Comparison of ENCODE assay signal across 11 cellular contexts in the genomic region with DNA sequence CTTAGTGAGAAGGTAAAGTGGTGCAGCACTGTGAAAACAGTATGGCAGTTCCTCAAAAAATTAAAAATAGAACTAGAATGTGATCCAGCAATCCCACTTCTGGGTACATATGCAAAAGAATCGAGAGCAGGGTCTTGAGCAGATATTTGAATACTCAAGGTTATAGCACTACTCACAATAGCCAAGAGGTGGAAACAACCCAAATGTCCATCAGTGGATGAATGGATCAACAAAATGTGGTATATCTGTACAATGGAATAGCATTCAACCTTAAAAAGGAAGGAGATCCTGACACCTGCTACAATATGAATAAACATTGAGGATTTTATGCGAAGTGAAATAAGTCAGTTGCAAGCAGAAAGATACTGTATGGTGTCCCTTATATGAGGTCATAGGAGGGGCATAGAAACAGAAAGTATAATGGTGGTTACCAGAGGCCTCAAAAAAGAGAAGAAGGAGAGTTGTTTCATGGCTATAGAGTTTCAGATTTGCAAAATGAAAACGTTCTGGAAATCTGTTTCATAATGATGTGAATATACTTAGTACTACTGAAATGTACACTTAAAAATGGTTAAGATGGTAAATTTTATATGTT.
DNase-seq lines count a peak whose midpoint lies in the region; ATAC-seq, FAIRE-seq and TF ChIP-seq lines count a peak whose summit lies in the region.
"Had no signal": no experiment of that assay in that cellular context is flagged by ENCODE, and none has a peak within 500 bp of the region (broad histone marks: within the 10 kb centered on the region; RNA-seq: fewer than 3 reads in every experiment).

No MANE protein-coding gene starts in this region.

- ATAC-seq in GM19455 (IDR thresholded peaks at IDR 0.05; ENCODE audit: unreplicated experiment): peak; percentile 99
- ATAC-seq in HG03097 (IDR thresholded peaks at IDR 0.05; ENCODE audit: low FRiP score, unreplicated experiment): peak; percentile 98
- peak; percentile 72 for ATAC-seq in activated CD8-positive, alpha-beta T cell treated with anti-CD3 and anti-CD28 coated beads, Interleukin-2, amount 10 ng/mL, durations not matched to agents 7 days and 5 days

- H3K4me1 Mint-ChIP-seq in activated CD8-positive, alpha-beta T cell treated with anti-CD3 and anti-CD28 coated beads, Interleukin-2, amount 10 ng/mL, durations not matched to agents 7 days and 5 days (ENCODE audit: low read depth): peaks cover 14% of the 10 kb centered on the region
- H3K4me1 Mint-ChIP-seq in CD4-positive, alpha-beta memory T cell: peaks cover 0 to 1% (median 0%) of the 10 kb centered on the region in 4 donors

- no peaks in the 10 kb centered on the region for H3K4me1 ChIP-seq in CD4-positive, alpha-beta memory T cell (ENCODE audit: insufficient read depth, low read length)

- TF ChIP-seq POLR2A in GM12892 (IDR thresholded peaks at IDR 0.05; ENCODE audit: low read depth, low read length): no peak

- intact Hi-C loops in CD4-positive, alpha-beta memory T cell (cut with micrococcal nuclease): no loop called here

- no peak overlapping the region for H3K27ac ChIP-seq in CD4-positive, alpha-beta memory T cell (ENCODE audit: low read depth, low read length)

- H3K36me3 Mint-ChIP-seq in activated CD8-positive, alpha-beta T cell treated with anti-CD3 and anti-CD28 coated beads, Interleukin-2, amount 10 ng/mL, durations not matched to agents 7 days and 5 days (ENCODE audit: low read depth): no peaks in the 10 kb centered on the region
- H3K36me3 Mint-ChIP-seq in CD4-positive, alpha-beta memory T cell: no peaks in the 10 kb centered on the region
- H3K36me3 Mint-ChIP-seq: activated naive CD4-positive, alpha-beta T cell treated with anti-CD3 and anti-CD28 coated beads, Interleukin-2, amount 50 U/mL, for 72 hours had no signal

- FAIRE-seq in GM12892 (lab: Jason Lieb, UNC): peak; percentile 86
- FAIRE-seq: D721Med had no signal

- H3K4me3 ChIP-seq in CD4-positive, alpha-beta memory T cell (ENCODE audit: low read length in 2 of 2): no peak overlapping the region

- POLR2A ChIA-PET in activated CD8-positive, alpha-beta T cell treated with anti-CD3 and anti-CD28 coated beads, Interleukin-2, amount 10 ng/mL, durations not matched to agents 7 days and 5 days (lab: Charles Lee): no interaction called here
- POLR2A ChIA-PET in CD4-positive, alpha-beta memory T cell (lab: Charles Lee; ENCODE audit: partially characterized antibody): no interaction called here
- POLR2A ChIA-PET in HEK293T (lab: Yijun Ruan, JAX): no interaction called here

- no peaks in the 10 kb centered on the region for H3K36me3 ChIP-seq in CD4-positive, alpha-beta memory T cell (ENCODE audit: insufficient read depth, low read length)

- H3K27ac Mint-ChIP-seq in activated CD8-positive, alpha-beta T cell treated with anti-CD3 and anti-CD28 coated beads, Interleukin-2, amount 10 ng/mL, durations not matched to agents 7 days and 5 days: no peak overlapping the region
- H3K27ac Mint-ChIP-seq in CD4-positive, alpha-beta memory T cell: no peak overlapping the region
- H3K27ac Mint-ChIP-seq: activated naive CD4-positive, alpha-beta T cell treated with anti-CD3 and anti-CD28 coated beads, Interleukin-2, amount 50 U/mL, for 72 hours had no signal

- CTCF ChIA-PET in activated CD8-positive, alpha-beta T cell treated with anti-CD3 and anti-CD28 coated beads, Interleukin-2, amount 10 ng/mL, durations not matched to agents 7 days and 5 days (lab: Charles Lee): no interaction called here
- CTCF ChIA-PET in CD4-positive, alpha-beta memory T cell (lab: Charles Lee; ENCODE audit: partially characterized antibody): no interaction called here
- CTCF ChIA-PET in HEK293T (lab: Yijun Ruan, JAX): no interaction called here

- no peaks in the 10 kb centered on the region for H3K9me3 Mint-ChIP-seq in activated CD8-positive, alpha-beta T cell treated with anti-CD3 and anti-CD28 coated beads, Interleukin-2, amount 10 ng/mL, durations not matched to agents 7 days and 5 days (ENCODE audit: insufficient read depth)
- peaks cover 0 to 2% (median 0%) of the 10 kb centered on the region in 8 donors for H3K9me3 Mint-ChIP-seq in CD4-positive, alpha-beta memory T cell

- no peak overlapping the region for H3K4me3 Mint-ChIP-seq in activated CD8-positive, alpha-beta T cell treated with anti-CD3 and anti-CD28 coated beads, Interleukin-2, amount 10 ng/mL, durations not matched to agents 7 days and 5 days
- H3K4me3 Mint-ChIP-seq in CD4-positive, alpha-beta memory T cell: no peak overlapping the region

- H3K9me3 ChIP-seq in CD4-positive, alpha-beta memory T cell (ENCODE audit: control insufficient read depth in 1 of 2, low read length in 2 of 2): no peaks in the 10 kb centered on the region

- H3K27me3 Mint-ChIP-seq in activated CD8-positive, alpha-beta T cell treated with anti-CD3 and anti-CD28 coated beads, Interleukin-2, amount 10 ng/mL, durations not matched to agents 7 days and 5 days (ENCODE audit: low read depth): peaks cover 20% of the 10 kb centered on the region
- peaks cover 14 to 30% of the 10 kb centered on the region in 2 donors for H3K27me3 Mint-ChIP-seq in CD4-positive, alpha-beta memory T cell

- H3K27me3 ChIP-seq in CD4-positive, alpha-beta memory T cell (ENCODE audit: insufficient read depth, low read length): no peaks in the 10 kb centered on the region

- peak; percentile 18 for DNase-seq in GM12892 (ENCODE audit: insufficient read length)
- no peak for DNase-seq in activated CD8-positive, alpha-beta T cell treated with anti-CD3 and anti-CD28 coated beads, Interleukin-2, amount 10 ng/mL, durations not matched to agents 7 days and 5 days
- DNase-seq in CD4-positive, alpha-beta memory T cell: no peak
- DNase-seq in effector CD4-positive, alpha-beta T cell: no peak
- no peak for DNase-seq in HEK293T (ENCODE audit: extremely low spot score)
- DNase-seq in NCI-H2196 (lab: John Stamatoyannopoulos, UW; ENCODE audit: unreplicated experiment): no peak
- DNase-seq: stimulated activated naive CD4-positive, alpha-beta T cell treated with Interleukin-2 at 50 U/mL for 16 hours had no signal

TF ChIP-seq in HEK293T, 16 proteins besides CTCF, POLR2A, EP300 and RAD21:
- TF ChIP-seq BHLHE40 (IDR thresholded peaks at IDR 0.05; ENCODE audit: borderline replicate concordance) (no peak), ARNT (IDR thresholded peaks at IDR 0.05) (no peak), L3MBTL2 (conservative IDR thresholded peaks at IDR 0.05) (no peak), HDGF (IDR thresholded peaks at IDR 0.05; ENCODE audit: borderline replicate concordance) (no peak), LEF1 (IDR thresholded peaks at IDR 0.05; ENCODE audit: borderline replicate concordance) (no peak), ZNF384 (IDR thresholded peaks at IDR 0.05) (no peak), FOXA1 (IDR thresholded peaks at IDR 0.05) (no peak), FOXM1 (IDR thresholded peaks at IDR 0.05; ENCODE audit: borderline replicate concordance) (no peak), TARDBP (IDR thresholded peaks at IDR 0.05) (no peak), CTBP1 (IDR thresholded peaks at IDR 0.05; ENCODE audit: borderline replicate concordance) (no peak), SUZ12 (IDR thresholded peaks at IDR 0.05) (no peak), SP1 (IDR thresholded peaks at IDR 0.05) (no peak), ELF4 (IDR thresholded peaks at IDR 0.05) (no peak), FOXK2 (IDR thresholded peaks at IDR 0.05) (no peak), NFRKB (IDR thresholded peaks at IDR 0.05) (no peak)
- TF ChIP-seq, protein P1, sequence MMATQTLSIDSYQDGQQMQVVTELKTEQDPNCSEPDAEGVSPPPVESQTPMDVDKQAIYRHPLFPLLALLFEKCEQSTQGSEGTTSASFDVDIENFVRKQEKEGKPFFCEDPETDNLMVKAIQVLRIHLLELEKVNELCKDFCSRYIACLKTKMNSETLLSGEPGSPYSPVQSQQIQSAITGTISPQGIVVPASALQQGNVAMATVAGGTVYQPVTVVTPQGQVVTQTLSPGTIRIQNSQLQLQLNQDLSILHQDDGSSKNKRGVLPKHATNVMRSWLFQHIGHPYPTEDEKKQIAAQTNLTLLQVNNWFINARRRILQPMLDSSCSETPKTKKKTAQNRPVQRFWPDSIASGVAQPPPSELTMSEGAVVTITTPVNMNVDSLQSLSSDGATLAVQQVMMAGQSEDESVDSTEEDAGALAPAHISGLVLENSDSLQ (IDR thresholded peaks at IDR 0.05): no peak
